Comparison of ENCODE assay signal across 24 cellular contexts in genomic region chr6:160276126-160276525, GRCh38. TPM values are rescaled to one million over a fixed set of nuclear protein-coding genes. Genes with fewer than 3 reads are reported as not detected.
"Had no signal": no experiment of that assay in that cellular context is flagged by ENCODE, and none has a peak within 500 bp of the region (broad histone marks: within the 10 kb centered on the region; RNA-seq: fewer than 3 reads in every experiment).

No MANE protein-coding gene starts in this region.

- ATAC-seq: Panc1, PC-3 had no signal

- H3K4me3 ChIP-seq: MG63 had no signal

- H3K9ac ChIP-seq: SK-N-SH had no signal

- H3K27ac ChIP-seq: RWPE1 had no signal

- H3K27me3 ChIP-seq: MG63 had no signal

- H3K4me2 ChIP-seq: SK-N-SH had no signal

- DNase-seq: IMR-90, Karpas-422, KG1, MG63, NCI-H1092, NCI-H1105 treated with DMSO at 0.1 percent for 48 hours, NCI-H1417 treated with DMSO at 0.1 percent for 48 hours, NCI-H146, NCI-H1694 treated with DMSO at 0.1 percent for 48 hours, NCI-H1930, NCI-H2081, NCI-H2107, NCI-H2227 treated with DMSO at 0.1 percent for 48 hours, NCI-H524, NCI-H526 treated with DMSO at 0.1 percent for 48 hours, NCI-H774, PC-3, SK-N-SH had no signal

- H3K36me3 ChIP-seq: MG63 had no signal

- H3K9me3 ChIP-seq: SK-N-SH had no signal

RNA-seq across cellular contexts. Expression of gene SLC22A2, which starts 17.5 kb away (rescaled TPM):
- total RNA-seq: HT-29, IMR-90, NCI-H460, OCI-LY7, PC-3, SK-MEL-5 had no signal
- polyA plus RNA-seq: IMR-90, SK-N-SH had no signal
